1 cellular context compared by ENCODE assay signal in the genomic region with DNA sequence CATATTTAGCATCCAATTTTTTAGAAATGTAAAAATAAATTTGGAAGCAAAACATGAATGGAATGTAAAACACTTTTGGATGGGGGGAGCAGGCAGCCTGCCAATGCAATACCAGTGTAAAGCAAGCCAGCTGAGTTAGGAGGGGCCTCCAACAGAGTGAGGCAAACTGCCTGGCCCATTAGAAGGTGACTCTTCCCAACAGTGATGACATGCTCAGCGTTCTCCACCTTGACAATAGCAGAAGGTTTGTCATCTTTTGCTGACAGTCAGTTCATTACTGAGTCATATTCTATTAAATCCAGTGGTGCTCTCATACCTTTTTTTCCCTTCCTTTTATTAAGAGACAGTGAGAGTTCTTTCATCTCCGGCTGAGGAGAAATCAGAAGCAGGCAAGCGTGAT.
TF ChIP-seq lines count a peak whose summit lies in the region.

No MANE protein-coding gene starts in this region.

TF ChIP-seq in H1, 55 proteins besides CTCF, POLR2A, EP300 and RAD21 (continued from another document):
- TF ChIP-seq, protein P1, sequence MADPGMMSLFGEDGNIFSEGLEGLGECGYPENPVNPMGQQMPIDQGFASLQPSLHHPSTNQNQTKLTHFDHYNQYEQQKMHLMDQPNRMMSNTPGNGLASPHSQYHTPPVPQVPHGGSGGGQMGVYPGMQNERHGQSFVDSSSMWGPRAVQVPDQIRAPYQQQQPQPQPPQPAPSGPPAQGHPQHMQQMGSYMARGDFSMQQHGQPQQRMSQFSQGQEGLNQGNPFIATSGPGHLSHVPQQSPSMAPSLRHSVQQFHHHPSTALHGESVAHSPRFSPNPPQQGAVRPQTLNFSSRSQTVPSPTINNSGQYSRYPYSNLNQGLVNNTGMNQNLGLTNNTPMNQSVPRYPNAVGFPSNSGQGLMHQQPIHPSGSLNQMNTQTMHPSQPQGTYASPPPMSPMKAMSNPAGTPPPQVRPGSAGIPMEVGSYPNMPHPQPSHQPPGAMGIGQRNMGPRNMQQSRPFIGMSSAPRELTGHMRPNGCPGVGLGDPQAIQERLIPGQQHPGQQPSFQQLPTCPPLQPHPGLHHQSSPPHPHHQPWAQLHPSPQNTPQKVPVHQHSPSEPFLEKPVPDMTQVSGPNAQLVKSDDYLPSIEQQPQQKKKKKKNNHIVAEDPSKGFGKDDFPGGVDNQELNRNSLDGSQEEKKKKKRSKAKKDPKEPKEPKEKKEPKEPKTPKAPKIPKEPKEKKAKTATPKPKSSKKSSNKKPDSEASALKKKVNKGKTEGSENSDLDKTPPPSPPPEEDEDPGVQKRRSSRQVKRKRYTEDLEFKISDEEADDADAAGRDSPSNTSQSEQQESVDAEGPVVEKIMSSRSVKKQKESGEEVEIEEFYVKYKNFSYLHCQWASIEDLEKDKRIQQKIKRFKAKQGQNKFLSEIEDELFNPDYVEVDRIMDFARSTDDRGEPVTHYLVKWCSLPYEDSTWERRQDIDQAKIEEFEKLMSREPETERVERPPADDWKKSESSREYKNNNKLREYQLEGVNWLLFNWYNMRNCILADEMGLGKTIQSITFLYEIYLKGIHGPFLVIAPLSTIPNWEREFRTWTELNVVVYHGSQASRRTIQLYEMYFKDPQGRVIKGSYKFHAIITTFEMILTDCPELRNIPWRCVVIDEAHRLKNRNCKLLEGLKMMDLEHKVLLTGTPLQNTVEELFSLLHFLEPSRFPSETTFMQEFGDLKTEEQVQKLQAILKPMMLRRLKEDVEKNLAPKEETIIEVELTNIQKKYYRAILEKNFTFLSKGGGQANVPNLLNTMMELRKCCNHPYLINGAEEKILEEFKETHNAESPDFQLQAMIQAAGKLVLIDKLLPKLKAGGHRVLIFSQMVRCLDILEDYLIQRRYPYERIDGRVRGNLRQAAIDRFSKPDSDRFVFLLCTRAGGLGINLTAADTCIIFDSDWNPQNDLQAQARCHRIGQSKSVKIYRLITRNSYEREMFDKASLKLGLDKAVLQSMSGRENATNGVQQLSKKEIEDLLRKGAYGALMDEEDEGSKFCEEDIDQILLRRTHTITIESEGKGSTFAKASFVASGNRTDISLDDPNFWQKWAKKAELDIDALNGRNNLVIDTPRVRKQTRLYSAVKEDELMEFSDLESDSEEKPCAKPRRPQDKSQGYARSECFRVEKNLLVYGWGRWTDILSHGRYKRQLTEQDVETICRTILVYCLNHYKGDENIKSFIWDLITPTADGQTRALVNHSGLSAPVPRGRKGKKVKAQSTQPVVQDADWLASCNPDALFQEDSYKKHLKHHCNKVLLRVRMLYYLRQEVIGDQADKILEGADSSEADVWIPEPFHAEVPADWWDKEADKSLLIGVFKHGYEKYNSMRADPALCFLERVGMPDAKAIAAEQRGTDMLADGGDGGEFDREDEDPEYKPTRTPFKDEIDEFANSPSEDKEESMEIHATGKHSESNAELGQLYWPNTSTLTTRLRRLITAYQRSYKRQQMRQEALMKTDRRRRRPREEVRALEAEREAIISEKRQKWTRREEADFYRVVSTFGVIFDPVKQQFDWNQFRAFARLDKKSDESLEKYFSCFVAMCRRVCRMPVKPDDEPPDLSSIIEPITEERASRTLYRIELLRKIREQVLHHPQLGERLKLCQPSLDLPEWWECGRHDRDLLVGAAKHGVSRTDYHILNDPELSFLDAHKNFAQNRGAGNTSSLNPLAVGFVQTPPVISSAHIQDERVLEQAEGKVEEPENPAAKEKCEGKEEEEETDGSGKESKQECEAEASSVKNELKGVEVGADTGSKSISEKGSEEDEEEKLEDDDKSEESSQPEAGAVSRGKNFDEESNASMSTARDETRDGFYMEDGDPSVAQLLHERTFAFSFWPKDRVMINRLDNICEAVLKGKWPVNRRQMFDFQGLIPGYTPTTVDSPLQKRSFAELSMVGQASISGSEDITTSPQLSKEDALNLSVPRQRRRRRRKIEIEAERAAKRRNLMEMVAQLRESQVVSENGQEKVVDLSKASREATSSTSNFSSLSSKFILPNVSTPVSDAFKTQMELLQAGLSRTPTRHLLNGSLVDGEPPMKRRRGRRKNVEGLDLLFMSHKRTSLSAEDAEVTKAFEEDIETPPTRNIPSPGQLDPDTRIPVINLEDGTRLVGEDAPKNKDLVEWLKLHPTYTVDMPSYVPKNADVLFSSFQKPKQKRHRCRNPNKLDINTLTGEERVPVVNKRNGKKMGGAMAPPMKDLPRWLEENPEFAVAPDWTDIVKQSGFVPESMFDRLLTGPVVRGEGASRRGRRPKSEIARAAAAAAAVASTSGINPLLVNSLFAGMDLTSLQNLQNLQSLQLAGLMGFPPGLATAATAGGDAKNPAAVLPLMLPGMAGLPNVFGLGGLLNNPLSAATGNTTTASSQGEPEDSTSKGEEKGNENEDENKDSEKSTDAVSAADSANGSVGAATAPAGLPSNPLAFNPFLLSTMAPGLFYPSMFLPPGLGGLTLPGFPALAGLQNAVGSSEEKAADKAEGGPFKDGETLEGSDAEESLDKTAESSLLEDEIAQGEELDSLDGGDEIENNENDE (IDR thresholded peaks at IDR 0.05; ENCODE audit: insufficient replicate concordance, low read length) = no peak
- TF ChIP-seq SAP30 (IDR thresholded peaks at IDR 0.05; ENCODE audit: insufficient read depth, insufficient replicate concordance, low read length) (no peak), SP2 (IDR thresholded peaks at IDR 0.05; ENCODE audit: low read length) (no peak), RNF2 (IDR thresholded peaks at IDR 0.05; ENCODE audit: borderline replicate concordance, low read depth, low read length, missing control alignments, poor library complexity, severe bottlenecking) (no peak), CREB1 (IDR thresholded peaks at IDR 0.05) (no peak), KDM4A (IDR thresholded peaks at IDR 0.05; ENCODE audit: low read depth, low read length, severe bottlenecking) (no peak), SUZ12 (IDR thresholded peaks at IDR 0.05; ENCODE audit: low read length) (no peak), GABPA (IDR thresholded peaks at IDR 0.05; ENCODE audit: borderline replicate concordance, insufficient read depth, low read length) (no peak), PHF8 (conservative IDR thresholded peaks at IDR 0.05; ENCODE audit: low read depth, low read length) (no peak)
